ENCODE assay signal across 18 cellular contexts in the genomic region with DNA sequence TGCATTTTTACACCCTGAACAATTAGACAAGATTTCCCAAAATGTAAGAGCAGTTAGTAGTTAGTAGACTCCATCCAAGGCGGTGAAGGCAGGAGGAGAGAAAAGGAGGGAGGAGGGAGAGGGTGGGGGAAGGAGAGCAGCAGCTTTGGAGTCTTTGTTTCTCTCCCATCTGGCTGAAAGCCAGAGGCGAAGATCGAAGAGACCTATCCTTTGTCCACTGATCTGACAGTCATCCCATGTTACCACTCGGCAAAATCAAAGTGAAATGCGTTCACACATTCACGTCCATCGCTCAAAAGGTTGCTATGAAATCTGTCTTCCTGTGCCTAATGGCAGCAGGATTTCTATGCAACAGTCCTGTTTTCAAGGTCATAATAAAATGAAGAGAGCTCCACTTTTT.
DNase-seq lines count a peak whose midpoint lies in the region; ATAC-seq and TF ChIP-seq lines count a peak whose summit lies in the region.
"Had no signal": no experiment of that assay in that cellular context is flagged by ENCODE, and none has a peak within 500 bp of the region (broad histone marks: within the 10 kb centered on the region; RNA-seq: fewer than 3 reads in every experiment).

No MANE protein-coding gene starts in this region.

- peaks cover 85% of the 10 kb centered on the region for H3K4me1 Mint-ChIP-seq in MCF 10A (ENCODE audit: insufficient read depth, unreplicated experiment)
- H3K4me1 Mint-ChIP-seq in neural crest cell = peaks cover 70% of the 10 kb centered on the region
- peaks cover 0 to 11% (median 2%) of the 10 kb centered on the region in 4 donors for H3K4me1 Mint-ChIP-seq in naive thymus-derived CD8-positive, alpha-beta T cell
- H3K4me1 Mint-ChIP-seq: activated naive CD4-positive, alpha-beta T cell treated with anti-CD3 and anti-CD28 coated beads, Interleukin-2, amount 10 ng/mL, durations not matched to agents 7 days and 5 days had no signal

- POLR2A ChIA-PET in MCF 10A (lab: Yijun Ruan, JAX) = interaction anchor here (2.7 to 11.5 kb wide), 4 partner anchors 12 to 91 kb away, joined by 11 to 158 read pairs (median 84); a partner anchor contains a TSS
- POLR2A ChIA-PET in naive thymus-derived CD8-positive, alpha-beta T cell (lab: Charles Lee) = no interaction called here

- ATAC-seq in naive thymus-derived CD8-positive, alpha-beta T cell = no peak
- ATAC-seq: body of pancreas had no signal

- TF ChIP-seq CTCF in MCF 10A (IDR thresholded peaks at IDR 0.05; ENCODE audit: unreplicated experiment) = no peak
- no peak for TF ChIP-seq CTCF in breast epithelium (IDR thresholded peaks at IDR 0.05)
- TF ChIP-seq CTCF in dorsolateral prefrontal cortex (IDR thresholded peaks at IDR 0.05 in 54 of 56, conservative IDR thresholded peaks at IDR 0.05 in 2 of 56; ENCODE audit: low read depth in 1 of 56, partially characterized antibody in 56 of 56) = no peak
- no peak for TF ChIP-seq CTCF in neural crest cell (conservative IDR thresholded peaks at IDR 0.05)

- no peaks in the 10 kb centered on the region for H3K9me3 Mint-ChIP-seq in MCF 10A (ENCODE audit: unreplicated experiment)
- no peaks in the 10 kb centered on the region for H3K9me3 Mint-ChIP-seq in neural crest cell
- no peaks in the 10 kb centered on the region for H3K9me3 Mint-ChIP-seq in naive thymus-derived CD8-positive, alpha-beta T cell
- H3K9me3 Mint-ChIP-seq: activated naive CD4-positive, alpha-beta T cell treated with anti-CD3 and anti-CD28 coated beads, Interleukin-2, amount 10 ng/mL, durations not matched to agents 7 days and 5 days; stimulated activated naive CD8-positive, alpha-beta T cell treated with anti-CD3 and anti-CD28 coated beads, Interleukin-15, Interleukin-2, amounts not matched to agents 100 ng/mL and 50 ng/mL, for 24 hours had no signal

- H3K9me3 ChIP-seq in breast epithelium = no peaks in the 10 kb centered on the region
- H3K9me3 ChIP-seq: body of pancreas, SJCRH30 had no signal

- intact Hi-C loops in MCF 10A (cut with micrococcal nuclease) = no loop called here
- intact Hi-C loops in breast epithelium (cut with DNase I; ENCODE audit: low total_unique reads) = no loop called here
- intact Hi-C loops in dorsolateral prefrontal cortex (cut with DNase I) = loop anchor here (10.0 kb wide), 2 partner anchors 91 to 271 kb away; a partner anchor contains a TSS

- BruUV-seq in MCF 10A (replicated peaks; lab: Mats Ljungman, UMichigan) = no TSS peak

- H3K4me3 ChIP-seq in breast epithelium (no peak overlapping the region), dorsolateral prefrontal cortex (peak overlapping the region in 48 of 59 donors; percentile 3 to 59 (median 32))
- H3K4me3 ChIP-seq: body of pancreas, GM12878, hepatocyte, SJCRH30 had no signal

- no peak overlapping the region for H3K4me3 Mint-ChIP-seq in MCF 10A (ENCODE audit: unreplicated experiment)
- peak overlapping the region; percentile 42 for H3K4me3 Mint-ChIP-seq in neural crest cell
- no peak overlapping the region for H3K4me3 Mint-ChIP-seq in naive thymus-derived CD8-positive, alpha-beta T cell
- H3K4me3 Mint-ChIP-seq: activated naive CD4-positive, alpha-beta T cell treated with anti-CD3 and anti-CD28 coated beads, Interleukin-2, amount 10 ng/mL, durations not matched to agents 7 days and 5 days had no signal

- H3K27ac ChIP-seq in breast epithelium = no peak overlapping the region
- peak overlapping the region in 53 of 59 donors; percentile 3 to 83 (median 63) for H3K27ac ChIP-seq in dorsolateral prefrontal cortex
- H3K27ac ChIP-seq: body of pancreas, hepatocyte, SJCRH30 had no signal

- H3K27me3 Mint-ChIP-seq in MCF 10A (ENCODE audit: insufficient read depth, unreplicated experiment) (no peaks in the 10 kb centered on the region), neural crest cell (ENCODE audit: low read depth) (peaks cover 2% of the 10 kb centered on the region)
- H3K27me3 Mint-ChIP-seq in naive thymus-derived CD8-positive, alpha-beta T cell = no peaks in the 10 kb centered on the region
- H3K27me3 Mint-ChIP-seq: stimulated activated naive CD8-positive, alpha-beta T cell treated with anti-CD3 and anti-CD28 coated beads, Interleukin-15, Interleukin-2, amounts not matched to agents 100 ng/mL and 50 ng/mL, for 24 hours had no signal

- TF ChIP-seq POLR2A in breast epithelium (IDR thresholded peaks at IDR 0.05) = no peak

- H3K36me3 ChIP-seq in breast epithelium = no peaks in the 10 kb centered on the region
- H3K36me3 ChIP-seq: SJCRH30 had no signal

- H3K27me3 ChIP-seq in breast epithelium (no peaks in the 10 kb centered on the region), dorsolateral prefrontal cortex (no peaks in the 10 kb centered on the region)
- H3K27me3 ChIP-seq: body of pancreas, SJCRH30 had no signal

- peak overlapping the region; percentile 34 for H3K27ac Mint-ChIP-seq in MCF 10A (ENCODE audit: low read depth, unreplicated experiment)
- peak overlapping the region; percentile 81 for H3K27ac Mint-ChIP-seq in neural crest cell (ENCODE audit: unreplicated experiment)
- H3K27ac Mint-ChIP-seq in naive thymus-derived CD8-positive, alpha-beta T cell = no peak overlapping the region
- H3K27ac Mint-ChIP-seq: activated naive CD4-positive, alpha-beta T cell treated with anti-CD3 and anti-CD28 coated beads, Interleukin-2, amount 10 ng/mL, durations not matched to agents 7 days and 5 days; progenitor cell of endocrine pancreas; stimulated activated naive CD8-positive, alpha-beta T cell treated with anti-CD3 and anti-CD28 coated beads, Interleukin-15, Interleukin-2, amounts not matched to agents 100 ng/mL and 50 ng/mL, for 24 hours had no signal

- DNase-seq in MCF 10A (ENCODE audit: unreplicated experiment) (no peak), breast epithelium (ENCODE audit: low spot score in 2 of 2) (no peak), dorsolateral prefrontal cortex (no peak), neural crest cell (ENCODE audit: low read depth, low spot score) (no peak)
- no peak for DNase-seq in naive thymus-derived CD8-positive, alpha-beta T cell
- DNase-seq in activated CD4-positive, alpha-beta T cell treated with anti-CD3 and anti-CD28 coated beads for 48 hours = no peak
- no peak for DNase-seq in activated effector memory CD4-positive, alpha-beta T cell treated with Interleukin-2 at 50 U/mL for 16 hours
- DNase-seq in activated CD4-positive, alpha-beta T cell treated with anti-CD3 and anti-CD28 coated beads, Interleukin-2, amount 50 U/mL, for 48 hours = no peak
- DNase-seq: activated naive CD4-positive, alpha-beta T cell treated with anti-CD3 and anti-CD28 coated beads, Interleukin-2, amount 10 ng/mL, durations not matched to agents 7 days and 5 days; body of pancreas; Kasumi-1; NCI-H1417 treated with DMSO at 0.1 percent for 48 hours; SJCRH30; T-helper 9 cell had no signal

- CTCF ChIA-PET in MCF 10A (lab: Yijun Ruan, JAX) = interaction anchor here (0.6 kb wide), 1 partner anchor 115 kb away, joined by 4 read pairs; no protein-coding TSS in a partner anchor

- H3K4me1 ChIP-seq in breast epithelium = no peaks in the 10 kb centered on the region
- H3K4me1 ChIP-seq: body of pancreas had no signal

- peaks cover 7% of the 10 kb centered on the region for H3K36me3 Mint-ChIP-seq in MCF 10A (ENCODE audit: insufficient read depth, unreplicated experiment)
- H3K36me3 Mint-ChIP-seq in neural crest cell (ENCODE audit: low read depth) = no peaks in the 10 kb centered on the region
- no peaks in the 10 kb centered on the region for H3K36me3 Mint-ChIP-seq in naive thymus-derived CD8-positive, alpha-beta T cell
- H3K36me3 Mint-ChIP-seq: activated naive CD4-positive, alpha-beta T cell treated with anti-CD3 and anti-CD28 coated beads, Interleukin-2, amount 10 ng/mL, durations not matched to agents 7 days and 5 days had no signal

Comparison
In these comparisons a context has a peak if more than half of its experiments do, and no peak if none do; other contexts are left out.
1. H3K27ac Mint-ChIP-seq: peak in MCF 10A (single experiment) and neural crest cell (single experiment); none in naive thymus-derived CD8-positive, alpha-beta T cell (0 of 10).
2. H3K27ac ChIP-seq: peak in dorsolateral prefrontal cortex (53 of 59); none in breast epithelium (0 of 2).
3. H3K4me3 ChIP-seq: peak in dorsolateral prefrontal cortex (48 of 59); none in breast epithelium (0 of 3).
4. intact Hi-C loops: an anchor here in dorsolateral prefrontal cortex (10.0 kb wide); none called in MCF 10A and breast epithelium.